10 cellular contexts compared by ENCODE assay signal in genomic region chr1:153598309-153599172, GRCh38. TPM values are rescaled to one million over a fixed set of nuclear protein-coding genes. Genes with fewer than 3 reads are reported as not detected.
DNase-seq lines count a peak whose midpoint lies in the region; ATAC-seq and TF ChIP-seq lines count a peak whose summit lies in the region.
"Had no signal": no experiment of that assay in that cellular context is flagged by ENCODE, and none has a peak within 500 bp of the region (broad histone marks: within the 10 kb centered on the region; RNA-seq: fewer than 3 reads in every experiment).

No MANE protein-coding gene starts in this region.

- H3K9me3 ChIP-seq in left lung (no peaks in the 10 kb centered on the region), Caco-2 (no peaks in the 10 kb centered on the region)

- ATAC-seq in GM18499 (IDR thresholded peaks at IDR 0.05; ENCODE audit: insufficient read depth, unreplicated experiment) (peak; percentile 85), HG02610 (IDR thresholded peaks at IDR 0.05; ENCODE audit: unreplicated experiment) (peak; percentile 97), left lung (peak; percentile 35)

- BruUV-seq in Caco-2 (replicated peaks; lab: Mats Ljungman, UMichigan) = no TSS peak

- CTCF ChIA-PET in Caco-2 (lab: Charles Lee) = interaction anchor here (0.8 kb wide), 1 partner anchor 29 kb away, joined by 3 read pairs; the partner anchor contains the start of gene S100A13

- H3K27me3 Mint-ChIP-seq in activated T-helper 1 cell treated with anti-CD3 and anti-CD28 coated beads, Interleukin-12 subunit alpha, Interleukin-12 subunit beta, Interleukin-2, Interleukin-4 antibody, amounts not matched to agents 30 ng/mL and 10 ng/mL and 1 ng/mL, durations not matched to agents 14 hours and 24 hours and 36 hours (ENCODE audit: insufficient read depth) = peaks cover 2% of the 10 kb centered on the region
- no peaks in the 10 kb centered on the region for H3K27me3 Mint-ChIP-seq in Caco-2 (ENCODE audit: insufficient read depth, unreplicated experiment)

- no peaks in the 10 kb centered on the region for H3K9me3 Mint-ChIP-seq in activated T-helper 1 cell treated with anti-CD3 and anti-CD28 coated beads, Interleukin-12 subunit alpha, Interleukin-12 subunit beta, Interleukin-2, Interleukin-4 antibody, amounts not matched to agents 30 ng/mL and 10 ng/mL and 1 ng/mL, durations not matched to agents 14 hours and 24 hours and 36 hours
- no peaks in the 10 kb centered on the region for H3K9me3 Mint-ChIP-seq in Caco-2 (ENCODE audit: unreplicated experiment)

- H3K4me1 ChIP-seq in left lung (peaks cover 0 to 17% of the 10 kb centered on the region in 2 donors), Caco-2 (no peaks in the 10 kb centered on the region)

- no peak overlapping the region for H3K4me3 Mint-ChIP-seq in activated T-helper 1 cell treated with anti-CD3 and anti-CD28 coated beads, Interleukin-12 subunit alpha, Interleukin-12 subunit beta, Interleukin-2, Interleukin-4 antibody, amounts not matched to agents 30 ng/mL and 10 ng/mL and 1 ng/mL, durations not matched to agents 14 hours and 24 hours and 36 hours
- no peak overlapping the region for H3K4me3 Mint-ChIP-seq in Caco-2 (ENCODE audit: unreplicated experiment)

- no peaks in the 10 kb centered on the region for H3K27me3 ChIP-seq in left lung
- H3K27me3 ChIP-seq in Caco-2 (replicated peaks; ENCODE audit: control insufficient read depth, insufficient read depth, low read length) = no peaks in the 10 kb centered on the region

- H3K36me3 Mint-ChIP-seq in activated T-helper 1 cell treated with anti-CD3 and anti-CD28 coated beads, Interleukin-12 subunit alpha, Interleukin-12 subunit beta, Interleukin-2, Interleukin-4 antibody, amounts not matched to agents 30 ng/mL and 10 ng/mL and 1 ng/mL, durations not matched to agents 14 hours and 24 hours and 36 hours (ENCODE audit: low read depth) = no peaks in the 10 kb centered on the region
- H3K36me3 Mint-ChIP-seq in Caco-2 (ENCODE audit: insufficient read depth, unreplicated experiment) = no peaks in the 10 kb centered on the region

- no peak overlapping the region for H3K27ac ChIP-seq in left lung

- peak; percentile 73 for DNase-seq in AG10803 (ENCODE audit: low read depth)
- DNase-seq in NAMALWA (ENCODE audit: low spot score) = peak; percentile 99
- DNase-seq in activated T-helper 1 cell treated with anti-CD3 and anti-CD28 coated beads, Interleukin-12 subunit alpha, Interleukin-12 subunit beta, Interleukin-2, Interleukin-4 antibody, amounts not matched to agents 30 ng/mL and 10 ng/mL and 1 ng/mL, durations not matched to agents 14 hours and 24 hours and 36 hours (ENCODE audit: low spot score) = no peak
- DNase-seq in left lung = no peak
- no peak for DNase-seq in Caco-2
- no peak for DNase-seq in activated CD4-positive, CD25-positive, alpha-beta regulatory T cell (lab: John Stamatoyannopoulos, UW)

- peaks cover 13% of the 10 kb centered on the region for H3K4me1 Mint-ChIP-seq in activated T-helper 1 cell treated with anti-CD3 and anti-CD28 coated beads, Interleukin-12 subunit alpha, Interleukin-12 subunit beta, Interleukin-2, Interleukin-4 antibody, amounts not matched to agents 30 ng/mL and 10 ng/mL and 1 ng/mL, durations not matched to agents 14 hours and 24 hours and 36 hours (ENCODE audit: low read depth)
- H3K4me1 Mint-ChIP-seq in Caco-2 (ENCODE audit: low read depth, unreplicated experiment) = no peaks in the 10 kb centered on the region

- H3K36me3 ChIP-seq in left lung (no peaks in the 10 kb centered on the region), Caco-2 (ENCODE audit: control insufficient read depth, insufficient read depth, low read length) (no peaks in the 10 kb centered on the region)

- intact Hi-C loops in activated T-helper 1 cell treated with anti-CD3 and anti-CD28 coated beads, Interleukin-12 subunit alpha, Interleukin-12 subunit beta, Interleukin-2, Interleukin-4 antibody, amounts not matched to agents 30 ng/mL and 10 ng/mL and 1 ng/mL, durations not matched to agents 14 hours and 24 hours and 36 hours (cut with micrococcal nuclease) = no loop called here
- intact Hi-C loops in left lung (cut with DNase I) = no loop called here
- intact Hi-C loops in Caco-2 (cut with micrococcal nuclease; ENCODE audit: unreplicated experiment) = loop anchor here (2.0 kb wide), 1 partner anchor 14 kb away; the partner anchor contains the start of gene S100A16

- peak overlapping the region; percentile 37 for H3K27ac Mint-ChIP-seq in activated T-helper 1 cell treated with anti-CD3 and anti-CD28 coated beads, Interleukin-12 subunit alpha, Interleukin-12 subunit beta, Interleukin-2, Interleukin-4 antibody, amounts not matched to agents 30 ng/mL and 10 ng/mL and 1 ng/mL, durations not matched to agents 14 hours and 24 hours and 36 hours
- H3K27ac Mint-ChIP-seq in Caco-2 (ENCODE audit: unreplicated experiment) = no peak overlapping the region

- POLR2A ChIA-PET in Caco-2 (lab: Charles Lee) = no interaction called here

- H3K4me3 ChIP-seq in AG10803 (ENCODE audit: low read length) = no peak overlapping the region
- no peak overlapping the region for H3K4me3 ChIP-seq in left lung
- H3K4me3 ChIP-seq in Caco-2 (ENCODE audit: low read depth, low read length) = no peak overlapping the region

- TF ChIP-seq CTCF in AG10803 (conservative IDR thresholded peaks at IDR 0.05; ENCODE audit: low read length) (no peak), left lung (IDR thresholded peaks at IDR 0.05) (no peak), Caco-2 (IDR thresholded peaks at IDR 0.05; ENCODE audit: insufficient read depth in 1 of 2, low read depth in 1 of 2, low read length in 1 of 2, severe bottlenecking in 1 of 2, unreplicated experiment in 1 of 2) (no peak)

RNA-seq across cellular contexts. Expression of gene S100A16, which starts 14.4 kb away (rescaled TPM):
- total RNA-seq in activated T-helper 1 cell treated with anti-CD3 and anti-CD28 coated beads, Interleukin-12 subunit alpha, Interleukin-12 subunit beta, Interleukin-2, Interleukin-4 antibody, amounts not matched to agents 30 ng/mL and 10 ng/mL and 1 ng/mL, durations not matched to agents 14 hours and 24 hours and 36 hours = not detected in 2 replicates
- total RNA-seq in left lung = 100 to 1,000 TPM; 118 to 145 TPM
- 220 and 243 TPM in 2 replicates for total RNA-seq in Caco-2 (2022)

RNA-seq across cellular contexts. Expression of gene S100A14, which starts 17.6 kb away (rescaled TPM):
- 0.16 TPM in 1 of 2 replicates, not detected in the other for total RNA-seq in activated T-helper 1 cell treated with anti-CD3 and anti-CD28 coated beads, Interleukin-12 subunit alpha, Interleukin-12 subunit beta, Interleukin-2, Interleukin-4 antibody, amounts not matched to agents 30 ng/mL and 10 ng/mL and 1 ng/mL, durations not matched to agents 14 hours and 24 hours and 36 hours
- total RNA-seq in left lung = 100 to 1,000 TPM in 1 of 2 donors, 10 to 100 TPM in 1; 100.0 to 152 TPM
- total RNA-seq in Caco-2 (2022) = 510 and 624 TPM in 2 replicates
- total RNA-seq: NCI-H460 had no signal

RNA-seq across cellular contexts. Expression of gene S100A13, which starts 28.8 kb away (rescaled TPM):
- 2.5 and 5.1 TPM in 2 replicates for total RNA-seq in activated T-helper 1 cell treated with anti-CD3 and anti-CD28 coated beads, Interleukin-12 subunit alpha, Interleukin-12 subunit beta, Interleukin-2, Interleukin-4 antibody, amounts not matched to agents 30 ng/mL and 10 ng/mL and 1 ng/mL, durations not matched to agents 14 hours and 24 hours and 36 hours
- 10 to 100 TPM; 75.1 to 80.0 TPM for total RNA-seq in left lung
- 198 and 238 TPM in 2 replicates for total RNA-seq in Caco-2 (2022)

RNA-seq across cellular contexts. Expression of gene S100A1, which starts 29.7 kb away (rescaled TPM):
- not detected in 2 replicates for total RNA-seq in activated T-helper 1 cell treated with anti-CD3 and anti-CD28 coated beads, Interleukin-12 subunit alpha, Interleukin-12 subunit beta, Interleukin-2, Interleukin-4 antibody, amounts not matched to agents 30 ng/mL and 10 ng/mL and 1 ng/mL, durations not matched to agents 14 hours and 24 hours and 36 hours
- total RNA-seq in left lung (1 to 10 TPM in 1 of 2 donors, under 1 TPM in 1; 0.93 to 2.3 TPM), Caco-2 (2022) (12.6 and 18.1 TPM in 2 replicates)
- total RNA-seq: lung microvascular endothelial cell, NCI-H460 had no signal

RNA-seq across cellular contexts. Expression of gene S100A2, which starts 32.9 kb away (rescaled TPM):
- 0.21 and 1.1 TPM in 2 replicates for total RNA-seq in activated T-helper 1 cell treated with anti-CD3 and anti-CD28 coated beads, Interleukin-12 subunit alpha, Interleukin-12 subunit beta, Interleukin-2, Interleukin-4 antibody, amounts not matched to agents 30 ng/mL and 10 ng/mL and 1 ng/mL, durations not matched to agents 14 hours and 24 hours and 36 hours
- total RNA-seq in left lung (10 to 100 TPM in 1 of 2 donors, 1 to 10 TPM in 1; 7.1 to 25.9 TPM), Caco-2 (2022) (2.4 and 3.0 TPM in 2 replicates)

Comparison
In these comparisons a context has a peak if more than half of its experiments do, and no peak if none do; other contexts are left out.
1. DNase-seq: peak in AG10803 (single experiment) and NAMALWA (single experiment); none in activated T-helper 1 cell treated with anti-CD3 and anti-CD28 coated beads, Interleukin-12 subunit alpha, Interleukin-12 subunit beta, Interleukin-2, Interleukin-4 antibody, amounts not matched to agents 30 ng/mL and 10 ng/mL and 1 ng/mL, durations not matched to agents 14 hours and 24 hours and 36 hours (single experiment), left lung (0 of 2), Caco-2 (0 of 2) and activated CD4-positive, CD25-positive, alpha-beta regulatory T cell (0 of 4).
2. ATAC-seq: peak in every context shown above with its lines; median percentile 97 in HG02610; 85 in GM18499; 35 in left lung.
3. RNA of gene S100A16, which starts 14.4 kb away (total RNA-seq): 220 to 243 TPM in Caco-2 and 118 to 145 TPM in left lung; not detected in activated T-helper 1 cell treated with anti-CD3 and anti-CD28 coated beads, Interleukin-12 subunit alpha, Interleukin-12 subunit beta, Interleukin-2, Interleukin-4 antibody, amounts not matched to agents 30 ng/mL and 10 ng/mL and 1 ng/mL, durations not matched to agents 14 hours and 24 hours and 36 hours; every median in the first group is over 100 times any median in the second.
4. RNA of gene S100A14, which starts 17.6 kb away (total RNA-seq): 510 to 624 TPM in Caco-2 and 100.0 to 152 TPM in left lung; 0.16 TPM in activated T-helper 1 cell treated with anti-CD3 and anti-CD28 coated beads, Interleukin-12 subunit alpha, Interleukin-12 subunit beta, Interleukin-2, Interleukin-4 antibody, amounts not matched to agents 30 ng/mL and 10 ng/mL and 1 ng/mL, durations not matched to agents 14 hours and 24 hours and 36 hours; every median in the first group is over 10 times any median in the second.
5. RNA of gene S100A13, which starts 28.8 kb away (total RNA-seq): 198 to 238 TPM in Caco-2 and 75.1 to 80.0 TPM in left lung; 2.5 to 5.1 TPM in activated T-helper 1 cell treated with anti-CD3 and anti-CD28 coated beads, Interleukin-12 subunit alpha, Interleukin-12 subunit beta, Interleukin-2, Interleukin-4 antibody, amounts not matched to agents 30 ng/mL and 10 ng/mL and 1 ng/mL, durations not matched to agents 14 hours and 24 hours and 36 hours; every median in the first group is over 10 times any median in the second.